12 cellular contexts compared by ENCODE assay signal in the genomic region with DNA sequence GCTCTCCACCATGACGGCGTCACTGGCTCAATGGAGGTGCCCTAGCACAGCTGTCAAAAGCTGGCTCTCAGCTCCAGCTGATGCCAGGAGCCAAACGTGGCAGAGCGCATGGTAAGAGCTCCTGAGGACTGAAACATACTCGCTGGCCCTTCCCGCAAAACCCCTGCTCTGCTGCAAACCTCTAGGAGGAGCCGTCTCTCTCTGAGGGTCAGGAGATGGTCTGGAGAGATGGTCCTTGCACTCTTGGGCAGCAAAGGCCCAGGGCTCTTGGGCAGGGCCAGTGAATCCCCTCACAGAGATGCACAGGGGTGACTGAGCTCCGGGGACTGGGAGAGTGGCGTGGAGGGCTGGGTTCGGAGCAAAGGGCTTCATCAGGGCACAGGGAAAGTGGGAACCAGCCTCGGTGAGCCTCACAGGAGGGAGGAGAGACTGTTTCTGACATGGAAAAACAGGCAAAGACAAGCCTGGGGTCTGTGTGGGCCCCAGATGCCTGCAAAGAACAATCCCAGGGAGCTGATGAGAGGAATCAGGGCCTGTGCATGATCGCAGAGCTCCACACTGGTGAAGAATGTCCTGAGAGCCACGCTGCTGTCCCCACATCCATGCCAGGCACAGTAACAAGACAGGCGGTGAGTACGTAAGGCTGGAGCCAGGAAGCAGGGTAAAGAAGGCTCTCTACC. TPM values are rescaled to one million over a fixed set of nuclear protein-coding genes. Genes with fewer than 3 reads are reported as not detected.
DNase-seq lines count a peak whose midpoint lies in the region; ATAC-seq and TF ChIP-seq lines count a peak whose summit lies in the region.
"Had no signal": no experiment of that assay in that cellular context is flagged by ENCODE, and none has a peak within 500 bp of the region (broad histone marks: within the 10 kb centered on the region; RNA-seq: fewer than 3 reads in every experiment).

No MANE protein-coding gene starts in this region.

- DNase-seq in GM12864 (ENCODE audit: low read depth) (no peak), dorsolateral prefrontal cortex (peak in 3 of 10 donors; percentile 15 to 41 (median 19)), osteoblast (ENCODE audit: insufficient read length, low spot score, missing footprints) (peak; percentile 72), T-helper 9 cell (no peak), UCSD-AML1 (lab: John Stamatoyannopoulos, UW; ENCODE audit: unreplicated experiment) (no peak)
- DNase-seq: activated CD4-positive, CD25-positive, alpha-beta regulatory T cell treated with anti-CD3 and anti-CD28 coated beads, Interleukin-2, amount 50 U/mL, for 72 hours; Calu3; NCI-H1417 treated with DMSO at 0.1 percent for 48 hours had no signal

- H4K20me1 ChIP-seq in Loucy (ENCODE audit: insufficient read depth, low read length, poor library complexity, severe bottlenecking) (no peaks in the 10 kb centered on the region), osteoblast (ENCODE audit: insufficient read depth, low read length) (no peaks in the 10 kb centered on the region)

- no peaks in the 10 kb centered on the region for H3K36me3 ChIP-seq in Loucy (ENCODE audit: insufficient read depth, low read length)
- no peaks in the 10 kb centered on the region for H3K36me3 ChIP-seq in osteoblast (ENCODE audit: insufficient read depth, low read length)

- H2AFZ ChIP-seq in Loucy (ENCODE audit: low read length): no peak overlapping the region
- H2AFZ ChIP-seq in osteoblast (ENCODE audit: low read length): no peak overlapping the region

- TF ChIP-seq CTCF in GM12864 (IDR thresholded peaks at IDR 0.05; ENCODE audit: low read depth, low read length, missing control alignments) (peak; percentile 6), Loucy (conservative IDR thresholded peaks at IDR 0.05; ENCODE audit: low read length) (peak; percentile 30), dorsolateral prefrontal cortex (IDR thresholded peaks at IDR 0.05 in 54 of 56, conservative IDR thresholded peaks at IDR 0.05 in 2 of 56; ENCODE audit: low read depth in 1 of 56, partially characterized antibody in 56 of 56) (no peak), osteoblast (IDR thresholded peaks at IDR 0.05; ENCODE audit: extremely low read depth, low read depth, low read length) (peak; percentile 29)

- H3K79me2 ChIP-seq in Loucy (ENCODE audit: insufficient read depth, low read length) (no peaks in the 10 kb centered on the region), osteoblast (ENCODE audit: insufficient read depth, low read length) (no peaks in the 10 kb centered on the region)

- no peaks in the 10 kb centered on the region for H3K9me3 ChIP-seq in Loucy (ENCODE audit: insufficient read depth, low read depth, low read length)
- no peaks in the 10 kb centered on the region for H3K9me3 ChIP-seq in osteoblast (ENCODE audit: low read depth, low read length)
- H3K9me3 ChIP-seq: body of pancreas, mucosa of descending colon had no signal

- no peaks in the 10 kb centered on the region for H3K9me2 ChIP-seq in Loucy (replicated peaks; ENCODE audit: low read depth, low read length)

- no peaks in the 10 kb centered on the region for H3K27me3 ChIP-seq in Loucy (ENCODE audit: insufficient read depth, low read length, poor library complexity, severe bottlenecking)
- no peaks in the 10 kb centered on the region for H3K27me3 ChIP-seq in dorsolateral prefrontal cortex
- H3K27me3 ChIP-seq in osteoblast (ENCODE audit: insufficient read depth, low read length): no peaks in the 10 kb centered on the region
- H3K27me3 ChIP-seq: body of pancreas had no signal

- H3K4me1 ChIP-seq in Loucy (ENCODE audit: insufficient read depth, low read length, poor library complexity, severe bottlenecking): peaks cover 4% of the 10 kb centered on the region
- peaks cover 15% of the 10 kb centered on the region for H3K4me1 ChIP-seq in osteoblast (ENCODE audit: insufficient read depth, low read length)

- H3K27ac ChIP-seq in dorsolateral prefrontal cortex (peak overlapping the region in 40 of 59 donors; percentile 1 to 74 (median 38)), osteoblast (ENCODE audit: low read depth, low read length) (no peak overlapping the region)
- H3K27ac ChIP-seq: body of pancreas had no signal

- H3K4me3 ChIP-seq in GM12864 (ENCODE audit: low read depth, low read length) (no peak overlapping the region), Loucy (ENCODE audit: low read length, poor library complexity, severe bottlenecking) (no peak overlapping the region), dorsolateral prefrontal cortex (no peak overlapping the region), osteoblast (ENCODE audit: insufficient read depth, low read length) (no peak overlapping the region)
- H3K4me3 ChIP-seq: body of pancreas, mucosa of descending colon had no signal

- no peak for ATAC-seq in GM19463 (IDR thresholded peaks at IDR 0.05; ENCODE audit: unreplicated experiment)
- ATAC-seq: body of pancreas, mucosa of descending colon had no signal

- H3K4me2 ChIP-seq in Loucy (ENCODE audit: low read depth, low read length, poor library complexity, severe bottlenecking): no peak overlapping the region
- H3K4me2 ChIP-seq in osteoblast (ENCODE audit: insufficient read depth, low read length): no peak overlapping the region

- no peak overlapping the region for H3K9ac ChIP-seq in Loucy (ENCODE audit: low read depth, low read length, poor library complexity, severe bottlenecking)

- intact Hi-C loops in dorsolateral prefrontal cortex (cut with DNase I): no loop called here

- H3F3A ChIP-seq in Loucy (ENCODE audit: low read depth): no peaks in the 10 kb centered on the region

RNA-seq across cellular contexts. Expression of a gene that starts 17.2 kb away (rescaled TPM):
- 10 to 100 TPM in 119 of 120 experiments, 1 to 10 TPM in 1; 9.4 to 82.0 (median 34.1) TPM for total RNA-seq in dorsolateral prefrontal cortex
- 0.72 and 0.88 TPM in 2 replicates for total RNA-seq in osteoblast

Comparison
In these comparisons a context has a peak if more than half of its experiments do, and no peak if none do; other contexts are left out.
1. CTCF ChIP-seq: peak in GM12864 (single experiment), Loucy (single experiment) and osteoblast (single experiment); none in dorsolateral prefrontal cortex (0 of 56).